In genomic region chr4:78606530-78607095, GRCh38 we compare ENCODE assay signal across 21 cellular contexts.
"Had no signal": no experiment of that assay in that cellular context is flagged by ENCODE, and none has a peak within 500 bp of the region (broad histone marks: within the 10 kb centered on the region; RNA-seq: fewer than 3 reads in every experiment).

No MANE protein-coding gene starts in this region.

- H3K9me3 Mint-ChIP-seq: endodermal cell; naive thymus-derived CD4-positive, alpha-beta T cell; nephron progenitor cell; stimulated activated naive B cell treated with anti-CD40 and anti-IgM and Interleukin-4, amounts not matched to agents 10 μg/mL and 1 μg/mL and 100 μg/mL, for 72 hours; stimulated activated naive CD8-positive, alpha-beta T cell treated with anti-CD3 and anti-CD28 coated beads, Interleukin-15, amount 100 ng/mL, for 72 hours had no signal

- H3K27ac ChIP-seq: colonic mucosa, heart left ventricle, ovary, testis, tibial nerve had no signal

- H3K27ac Mint-ChIP-seq: endodermal cell; nephron progenitor cell; stimulated activated naive B cell treated with anti-CD40 and anti-IgM and Interleukin-4, amounts not matched to agents 10 μg/mL and 1 μg/mL and 100 μg/mL, for 72 hours; stimulated activated naive CD8-positive, alpha-beta T cell treated with anti-CD3 and anti-CD28 coated beads, Interleukin-15, amount 100 ng/mL, for 72 hours had no signal

- H3K4me3 Mint-ChIP-seq: endodermal cell; naive thymus-derived CD4-positive, alpha-beta T cell; nephron progenitor cell; stimulated activated naive B cell treated with anti-CD40 and anti-IgM and Interleukin-4, amounts not matched to agents 10 μg/mL and 1 μg/mL and 100 μg/mL, for 72 hours; stimulated activated naive CD8-positive, alpha-beta T cell treated with anti-CD3 and anti-CD28 coated beads, Interleukin-15, amount 100 ng/mL, for 72 hours had no signal

- H3K9me3 ChIP-seq: colonic mucosa, heart left ventricle, ovary, testis, tibial nerve had no signal

- ATAC-seq: heart left ventricle; left lobe of liver; naive thymus-derived CD4-positive, alpha-beta T cell; stimulated activated naive CD8-positive, alpha-beta T cell treated with anti-CD3 and anti-CD28 coated beads, Interleukin-15, amount 100 ng/mL, for 72 hours had no signal

- DNase-seq: colonic mucosa; dermis blood vessel endothelial cell; effector CD4-positive, alpha-beta T cell; endodermal cell; heart left ventricle; hypothalamus; mammary epithelial cell; naive thymus-derived CD4-positive, alpha-beta T cell; nephron progenitor cell; ovary; right cardiac atrium; stimulated activated CD4-positive, alpha-beta T cell treated with anti-CD3 and anti-CD28 coated beads, Interleukin-4, amount 100 ng/mL, for 1 hour; stimulated activated CD8-positive, alpha-beta memory T cell treated with anti-CD3 and anti-CD28 coated beads, Interleukin-4, amount 100 ng/mL, for 48 hours; stimulated activated naive B cell treated with anti-CD40 and anti-IgM and Interleukin-4, amounts not matched to agents 10 μg/mL and 1 μg/mL and 100 μg/mL, for 72 hours; stimulated activated naive CD8-positive, alpha-beta T cell treated with anti-CD3 and anti-CD28 coated beads, Interleukin-15, amount 100 ng/mL, for 72 hours; testis had no signal

- H3K27me3 ChIP-seq: colonic mucosa, heart left ventricle, ovary, testis, tibial nerve had no signal

- H3K36me3 Mint-ChIP-seq: stimulated activated naive B cell treated with anti-CD40 and anti-IgM and Interleukin-4, amounts not matched to agents 10 μg/mL and 1 μg/mL and 100 μg/mL, for 72 hours had no signal

- H3K36me3 ChIP-seq: ovary had no signal

- FAIRE-seq: frontal cortex, islet of Langerhans had no signal

- H3K4me3 ChIP-seq: colonic mucosa, heart left ventricle, ovary, smooth muscle cell, testis, tibial nerve had no signal

- H3K4me1 ChIP-seq: colonic mucosa, testis had no signal
